Comparison of ENCODE assay signal across 18 cellular contexts in the genomic region with DNA sequence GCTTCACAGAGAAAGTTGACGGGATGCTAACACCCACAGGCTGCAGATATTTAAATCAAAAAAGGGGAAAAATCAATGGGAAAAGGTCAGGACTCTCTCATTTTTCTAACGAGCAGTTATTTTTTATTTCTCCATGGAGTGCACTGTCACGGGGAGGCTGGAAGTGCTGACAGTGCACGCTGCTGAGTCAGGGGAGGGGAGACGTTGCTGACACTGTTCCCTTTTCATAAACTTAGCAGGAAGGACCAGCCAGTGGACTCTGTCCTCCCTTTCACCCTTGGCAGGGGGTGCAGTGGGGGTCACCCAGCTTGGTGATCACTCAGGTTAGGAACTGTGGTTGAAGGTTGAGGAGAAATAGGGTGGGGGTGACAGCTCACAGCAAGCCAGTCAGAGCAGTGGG.
DNase-seq lines count a peak whose midpoint lies in the region; ATAC-seq lines count a peak whose summit lies in the region.
"Had no signal": no experiment of that assay in that cellular context is flagged by ENCODE, and none has a peak within 500 bp of the region (broad histone marks: within the 10 kb centered on the region; RNA-seq: fewer than 3 reads in every experiment).

No MANE protein-coding gene starts in this region.

- ATAC-seq in sciatic nerve (peak; percentile 87), GM21825 (IDR thresholded peaks at IDR 0.05; ENCODE audit: unreplicated experiment) (no peak), GM19397 (IDR thresholded peaks at IDR 0.05; ENCODE audit: unreplicated experiment) (no peak)
- ATAC-seq: gastroesophageal sphincter, psoas muscle had no signal

- peaks cover 9% of the 10 kb centered on the region for H3K4me1 ChIP-seq in adipocyte (ENCODE audit: control insufficient read depth, insufficient read depth, low read length)
- H3K4me1 ChIP-seq: gastroesophageal sphincter, psoas muscle had no signal

- H3K9ac ChIP-seq in adipocyte (ENCODE audit: low read length): peak overlapping the region; percentile 62

- intact Hi-C loops in sciatic nerve (cut with DNase I): no loop called here

- no peaks in the 10 kb centered on the region for H3K36me3 ChIP-seq in adipocyte (ENCODE audit: control insufficient read depth, insufficient read depth, low read length, severe bottlenecking)
- H3K36me3 ChIP-seq: cardiac muscle cell, gastroesophageal sphincter had no signal

- H3K27me3 ChIP-seq in adipocyte (replicated peaks; ENCODE audit: control insufficient read depth, insufficient read depth, low read length): no peaks in the 10 kb centered on the region
- H3K27me3 ChIP-seq: cardiac muscle cell, gastroesophageal sphincter had no signal

- H3K4me3 ChIP-seq in adipocyte (ENCODE audit: low read length): no peak overlapping the region
- H3K4me3 ChIP-seq: cardiac muscle cell, gastroesophageal sphincter, PC-9, psoas muscle had no signal

- H3K9me3 ChIP-seq in adipocyte (ENCODE audit: control insufficient read depth, low read length): no peaks in the 10 kb centered on the region
- H3K9me3 ChIP-seq: gastroesophageal sphincter, psoas muscle had no signal

- peak; percentile 14 for DNase-seq in NCI-H2227 (lab: John Stamatoyannopoulos, UW; ENCODE audit: unreplicated experiment)
- no peak for DNase-seq in NCI-H2227 treated with DMSO at 0.1 percent for 48 hours (lab: John Stamatoyannopoulos, UW)
- DNase-seq in adipocyte (ENCODE audit: low read depth): no peak
- DNase-seq in kidney tubule cell (ENCODE audit: low spot score): peak; percentile 41
- DNase-seq in sciatic nerve (ENCODE audit: low spot score): peak; percentile 58
- DNase-seq in NCI-H1417 treated with DMSO at 0.1 percent for 48 hours (lab: John Stamatoyannopoulos, UW): no peak
- DNase-seq: activated CD8-positive, alpha-beta memory T cell treated with anti-CD3 and anti-CD28 coated beads, Interleukin-2, amount 50 U/mL, for 48 hours; CD4-positive, CD25-positive, alpha-beta regulatory T cell; immature natural killer cell; KBM-7; NCI-H1436 treated with DMSO at 0.1 percent for 48 hours; NCI-H510A; PC-9 had no signal

Comparison
In these comparisons a context has a peak if more than half of its experiments do, and no peak if none do; other contexts are left out.
1. DNase-seq: peak in NCI-H2227 (single experiment), kidney tubule cell (single experiment) and sciatic nerve (single experiment); none in NCI-H2227 treated with DMSO at 0.1 percent for 48 hours (single experiment), adipocyte (single experiment) and NCI-H1417 treated with DMSO at 0.1 percent for 48 hours (single experiment).